Comparison of ENCODE assay signal across 20 cellular contexts in the genomic region with DNA sequence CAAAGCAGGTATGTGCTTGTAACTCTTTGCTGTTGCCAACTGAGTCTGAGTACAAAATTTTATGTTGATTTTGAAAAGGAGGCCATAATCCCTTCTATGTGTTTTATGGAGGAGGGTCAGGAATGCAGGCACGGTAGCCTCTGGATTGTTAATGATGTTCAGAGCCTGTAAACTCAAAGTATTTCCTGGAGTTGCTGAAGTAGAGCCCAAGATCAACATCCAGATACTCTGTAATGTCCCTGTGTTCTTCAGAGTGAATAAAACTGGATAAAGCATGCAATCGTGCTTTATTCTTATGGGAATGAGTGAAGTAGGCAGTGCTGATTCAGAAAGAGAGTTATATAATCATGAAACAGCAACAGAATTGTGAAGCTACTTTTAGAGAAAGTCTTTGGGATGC.
A peak's percentile ranks its signal among the peaks of the same experiment; 100 is the strongest.
DNase-seq lines count a peak whose midpoint lies in the region; ATAC-seq and TF ChIP-seq lines count a peak whose summit lies in the region.
"Had no signal": no experiment of that assay in that cellular context is flagged by ENCODE, and none has a peak within 500 bp of the region (broad histone marks: within the 10 kb centered on the region; RNA-seq: fewer than 3 reads in every experiment).

No MANE protein-coding gene starts in this region.

- 84% methylated on average over 2 of the region's 2 CpGs for WGBS in SK-N-SH (ENCODE audit: low lambda C conversion rate)

- no peak overlapping the region for H3K27ac ChIP-seq in SK-N-SH (ENCODE audit: low read depth in 2 of 2, low read length in 1 of 2)
- H3K27ac ChIP-seq: 22Rv1, C4-2B had no signal

- no peak overlapping the region for H3K9ac ChIP-seq in SK-N-SH

- H3K4me3 ChIP-seq in SK-N-SH (ENCODE audit: low read depth in 2 of 2, low read length in 1 of 2) = no peak overlapping the region
- no peak overlapping the region for H3K4me3 ChIP-seq in astrocyte of the spinal cord (ENCODE audit: low read depth, low read length)

- DNase-seq in SK-N-SH = no peak
- DNase-seq in astrocyte of the spinal cord (ENCODE audit: low read depth, low spot score) = peak; percentile 38
- peak; percentile 20 for DNase-seq in iris pigment epithelial cell (ENCODE audit: low read depth)
- DNase-seq in stromal cell of bone marrow (ENCODE audit: low read depth) = peak; percentile 37
- DNase-seq in stimulated activated CD4-positive, alpha-beta T cell treated with anti-CD3 and anti-CD28 coated beads, Interleukin-1b, Interleukin-23, amount 100 ng/mL, for 48 hours = no peak
- DNase-seq in AG08395 (ENCODE audit: low spot score) = no peak
- DNase-seq in SKM-1 treated with dmso at 0.1 percent for 144 hours (lab: John Stamatoyannopoulos, UW; ENCODE audit: unreplicated experiment) = no peak
- DNase-seq: activated CD4-positive, alpha-beta T cell treated with anti-CD3 and anti-CD28 coated beads, Interleukin-2, amount 10 ng/mL, durations not matched to agents 24 days and 14 days; activated effector memory CD4-positive, alpha-beta T cell treated with anti-CD3 and anti-CD28 coated beads, Interleukin-2, amount 50 U/mL, for 16 hours; amniotic stem cell; foreskin melanocyte; left cardiac atrium; NCI-H2227 treated with DMSO at 0.1 percent for 48 hours; occipital lobe; stimulated activated CD4-positive, alpha-beta T cell treated with anti-CD3 and anti-CD28 coated beads, Interleukin-2, amount 100 ng/mL, for 48 hours; substantia nigra had no signal

- H3K36me3 ChIP-seq in SK-N-SH (replicated peaks in 1 of 2; ENCODE audit: control insufficient read depth in 1 of 2, insufficient read depth in 2 of 2, low read length in 1 of 2) = peaks cover 12 to 14% of the 10 kb centered on the region in 2 experiments

- POLR2A ChIA-PET in SK-N-SH (lab: Yijun Ruan, JAX) = interaction anchor here (1.0 kb wide), 1 partner anchor 16 kb away, joined by 3 read pairs; no protein-coding TSS in a partner anchor

- TF ChIP-seq EP300 in SK-N-SH (IDR thresholded peaks at IDR 0.05; ENCODE audit: borderline replicate concordance in 1 of 2, low read depth in 1 of 2, low read length in 1 of 2) = no peak

- no peak overlapping the region for H2AFZ ChIP-seq in SK-N-SH (ENCODE audit: low read depth)

- H3K27me3 ChIP-seq in SK-N-SH (ENCODE audit: insufficient read depth) = no peaks in the 10 kb centered on the region

- CTCF ChIA-PET in SK-N-SH (lab: Yijun Ruan, JAX) = no interaction called here

- H3K4me2 ChIP-seq in SK-N-SH = 0 out of 2 replicates have a peak overlapping the region, but pooled peaks have one; percentile 1

- no peaks in the 10 kb centered on the region for H3K9me3 ChIP-seq in SK-N-SH

- no peaks in the 10 kb centered on the region; the same call in 1 of the 2 replicates for H3K79me2 ChIP-seq in SK-N-SH (ENCODE audit: insufficient read depth)

- no peak for TF ChIP-seq RAD21 in SK-N-SH (IDR thresholded peaks at IDR 0.05; ENCODE audit: low read length)

- in situ Hi-C loops in astrocyte of the spinal cord (cut with HindIII; ENCODE audit: low sequenced_read_pairs) = no loop called here

- H3K4me1 ChIP-seq in SK-N-SH (ENCODE audit: control insufficient read depth in 1 of 2, insufficient read depth in 2 of 2, low read depth in 1 of 2, low read length in 1 of 2) = peaks cover 8 to 19% of the 10 kb centered on the region in 2 experiments; a peak in 2 of 4 replicates

- no peaks in the 10 kb centered on the region for H3K9me2 ChIP-seq in SK-N-SH

- H4K20me1 ChIP-seq in SK-N-SH (ENCODE audit: insufficient read depth) = no peaks in the 10 kb centered on the region

- H3F3A ChIP-seq in SK-N-SH (replicated peaks; ENCODE audit: insufficient read depth) = no peaks in the 10 kb centered on the region

- no peak for TF ChIP-seq CTCF in SK-N-SH (IDR thresholded peaks at IDR 0.05)
- TF ChIP-seq CTCF in astrocyte of the spinal cord (IDR thresholded peaks at IDR 0.05; ENCODE audit: low read depth, low read length) = no peak

- no peak for ATAC-seq in SK-N-SH treated with all-trans-retinoic acid at 6 μM for 48 hours
- ATAC-seq: left cardiac atrium, Panc1 had no signal

TF ChIP-seq in SK-N-SH, 30 proteins besides CTCF, POLR2A, EP300 and RAD21 (continues in another document):
- TF ChIP-seq EZH2phosphoT487 (IDR thresholded peaks at IDR 0.05; ENCODE audit: borderline replicate concordance, low read depth) (no peak), PBX3 (IDR thresholded peaks at IDR 0.05) (no peak), NFIC (IDR thresholded peaks at IDR 0.05; ENCODE audit: borderline replicate concordance) (no peak), RXRA (IDR thresholded peaks at IDR 0.05; ENCODE audit: borderline replicate concordance, low read depth) (no peak), MEF2A (IDR thresholded peaks at IDR 0.05; ENCODE audit: borderline replicate concordance, low read depth) (no peak), TCF12 (IDR thresholded peaks at IDR 0.05) (no peak), FOXM1 (IDR thresholded peaks at IDR 0.05; ENCODE audit: low read depth) (no peak), MXI1 (IDR thresholded peaks at IDR 0.05; ENCODE audit: low read depth, low read length) (no peak), RCOR1 (IDR thresholded peaks at IDR 0.05; ENCODE audit: low read length) (no peak), GATA2 (CRISPR knock-in tag; IDR thresholded peaks at IDR 0.05) (no peak), YY1 (IDR thresholded peaks at IDR 0.05; ENCODE audit: low read depth) (no peak), CHD2 (IDR thresholded peaks at IDR 0.05; ENCODE audit: low read length, partially characterized antibody) (no peak), SMC3 (IDR thresholded peaks at IDR 0.05; ENCODE audit: low read depth, low read length) (no peak)
- TF ChIP-seq, protein P1, sequence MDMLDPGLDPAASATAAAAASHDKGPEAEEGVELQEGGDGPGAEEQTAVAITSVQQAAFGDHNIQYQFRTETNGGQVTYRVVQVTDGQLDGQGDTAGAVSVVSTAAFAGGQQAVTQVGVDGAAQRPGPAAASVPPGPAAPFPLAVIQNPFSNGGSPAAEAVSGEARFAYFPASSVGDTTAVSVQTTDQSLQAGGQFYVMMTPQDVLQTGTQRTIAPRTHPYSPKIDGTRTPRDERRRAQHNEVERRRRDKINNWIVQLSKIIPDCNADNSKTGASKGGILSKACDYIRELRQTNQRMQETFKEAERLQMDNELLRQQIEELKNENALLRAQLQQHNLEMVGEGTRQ (IDR thresholded peaks at IDR 0.05; ENCODE audit: borderline replicate concordance, low read depth, low read length) = no peak

TF ChIP-seq in SK-N-SH treated with all-trans-retinoic acid at 6 μM for 48 hours, 23 proteins besides CTCF, POLR2A, EP300 and RAD21:
- TF ChIP-seq RARB (CRISPR knock-in tag; IDR thresholded peaks at IDR 0.05) (no peak), BACH2 (CRISPR knock-in tag; IDR thresholded peaks at IDR 0.05; ENCODE audit: borderline replicate concordance) (no peak), ZFP3 (CRISPR knock-in tag; IDR thresholded peaks at IDR 0.05) (no peak), ZC3H10 (CRISPR knock-in tag; IDR thresholded peaks at IDR 0.05) (no peak), ZNF8 (CRISPR knock-in tag; IDR thresholded peaks at IDR 0.05) (no peak), CSDC2 (CRISPR knock-in tag; IDR thresholded peaks at IDR 0.05) (no peak), ZNF565 (CRISPR knock-in tag; conservative IDR thresholded peaks at IDR 0.05; ENCODE audit: low read depth) (no peak)
- TF ChIP-seq, protein P2, sequence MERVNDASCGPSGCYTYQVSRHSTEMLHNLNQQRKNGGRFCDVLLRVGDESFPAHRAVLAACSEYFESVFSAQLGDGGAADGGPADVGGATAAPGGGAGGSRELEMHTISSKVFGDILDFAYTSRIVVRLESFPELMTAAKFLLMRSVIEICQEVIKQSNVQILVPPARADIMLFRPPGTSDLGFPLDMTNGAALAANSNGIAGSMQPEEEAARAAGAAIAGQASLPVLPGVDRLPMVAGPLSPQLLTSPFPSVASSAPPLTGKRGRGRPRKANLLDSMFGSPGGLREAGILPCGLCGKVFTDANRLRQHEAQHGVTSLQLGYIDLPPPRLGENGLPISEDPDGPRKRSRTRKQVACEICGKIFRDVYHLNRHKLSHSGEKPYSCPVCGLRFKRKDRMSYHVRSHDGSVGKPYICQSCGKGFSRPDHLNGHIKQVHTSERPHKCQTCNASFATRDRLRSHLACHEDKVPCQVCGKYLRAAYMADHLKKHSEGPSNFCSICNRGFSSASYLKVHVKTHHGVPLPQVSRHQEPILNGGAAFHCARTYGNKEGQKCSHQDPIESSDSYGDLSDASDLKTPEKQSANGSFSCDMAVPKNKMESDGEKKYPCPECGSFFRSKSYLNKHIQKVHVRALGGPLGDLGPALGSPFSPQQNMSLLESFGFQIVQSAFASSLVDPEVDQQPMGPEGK (CRISPR knock-in tag; IDR thresholded peaks at IDR 0.05; ENCODE audit: borderline replicate concordance) = no peak

Comparison
In these comparisons a context has a peak if more than half of its experiments do, and no peak if none do; other contexts are left out.
1. DNase-seq: peak in astrocyte of the spinal cord (single experiment), iris pigment epithelial cell (single experiment) and stromal cell of bone marrow (single experiment); none in SK-N-SH (single experiment), stimulated activated CD4-positive, alpha-beta T cell treated with anti-CD3 and anti-CD28 coated beads, Interleukin-1b, Interleukin-23, amount 100 ng/mL, for 48 hours (single experiment), AG08395 (single experiment) and SKM-1 treated with dmso at 0.1 percent for 144 hours (single experiment).